In genomic region chr7:98872328-98872924, GRCh38 we compare ENCODE assay signal across 9 cellular contexts. TPM values are rescaled to one million over a fixed set of nuclear protein-coding genes. Genes with fewer than 3 reads are reported as not detected.
A peak's percentile ranks its signal among the peaks of the same experiment; 100 is the strongest.
DNase-seq lines count a peak whose midpoint lies in the region; ATAC-seq, FAIRE-seq and TF ChIP-seq lines count a peak whose summit lies in the region.
"Had no signal": no experiment of that assay in that cellular context is flagged by ENCODE, and none has a peak within 500 bp of the region (broad histone marks: within the 10 kb centered on the region; RNA-seq: fewer than 3 reads in every experiment).

No MANE protein-coding gene starts in this region.

- peak; percentile 56 for TF ChIP-seq CTCF in BE2C (IDR thresholded peaks at IDR 0.05; ENCODE audit: low read depth, low read length)
- TF ChIP-seq CTCF in GM12865 (IDR thresholded peaks at IDR 0.05; ENCODE audit: insufficient read depth, low read depth, low read length, missing control alignments), result peak; percentile 43
- TF ChIP-seq CTCF in RWPE2 (IDR thresholded peaks at IDR 0.05; ENCODE audit: poor library complexity, severe bottlenecking), result peak; percentile 28

- peaks cover 7% of the 10 kb centered on the region in 2 donors for H3K27me3 Mint-ChIP-seq in stimulated activated naive B cell treated with anti-CD40 and anti-IgM and Interleukin-4, amounts not matched to agents 10 μg/mL and 1 μg/mL and 100 μg/mL, for 72 hours

- no peaks in the 10 kb centered on the region for H3K36me3 Mint-ChIP-seq in stimulated activated naive B cell treated with anti-CD40 and anti-IgM and Interleukin-4, amounts not matched to agents 10 μg/mL and 1 μg/mL and 100 μg/mL, for 72 hours

- DNase-seq in BE2C (peak; percentile 58), GM12865 (ENCODE audit: low read depth) (peak; percentile 59), RWPE2 (ENCODE audit: low spot score) (no peak), germinal center (ENCODE audit: low spot score) (peak; percentile 52), HTR-8/SVneo (ENCODE audit: insufficient read length, low spot score) (no peak), A172 (ENCODE audit: low spot score) (no peak)
- no peak for DNase-seq in stimulated activated naive B cell treated with anti-CD40 and anti-IgM and Interleukin-4, amounts not matched to agents 10 μg/mL and 1 μg/mL and 100 μg/mL, for 72 hours

- H3K9me3 Mint-ChIP-seq in stimulated activated naive B cell treated with anti-CD40 and anti-IgM and Interleukin-4, amounts not matched to agents 10 μg/mL and 1 μg/mL and 100 μg/mL, for 72 hours, result no peaks in the 10 kb centered on the region

- H3K4me3 ChIP-seq in BE2C (ENCODE audit: low read depth, low read length) (no peak overlapping the region), GM12865 (ENCODE audit: low read depth, low read length) (no peak overlapping the region), RWPE2 (ENCODE audit: severe bottlenecking) (no peak overlapping the region)
- H3K4me3 ChIP-seq: lung had no signal

- H3K36me3 ChIP-seq in BE2C, result no peaks in the 10 kb centered on the region
- H3K36me3 ChIP-seq in RWPE2 (ENCODE audit: low read depth), result no peaks in the 10 kb centered on the region

- H3K27me3 ChIP-seq in BE2C (no peaks in the 10 kb centered on the region), RWPE2 (ENCODE audit: insufficient read depth, poor library complexity, severe bottlenecking) (peaks cover 20% of the 10 kb centered on the region)

- no peak overlapping the region for H3K27ac Mint-ChIP-seq in stimulated activated naive B cell treated with anti-CD40 and anti-IgM and Interleukin-4, amounts not matched to agents 10 μg/mL and 1 μg/mL and 100 μg/mL, for 72 hours

- H3K9me3 ChIP-seq in BE2C (no peaks in the 10 kb centered on the region), RWPE2 (ENCODE audit: severe bottlenecking) (no peaks in the 10 kb centered on the region)

- H3K27ac ChIP-seq in RWPE2 (ENCODE audit: poor library complexity, severe bottlenecking), result no peak overlapping the region

- ATAC-seq in RWPE2 (ENCODE audit: low read depth), result no peak
- no peak for ATAC-seq in stimulated activated naive B cell treated with anti-CD40 and anti-IgM and Interleukin-4, amounts not matched to agents 10 μg/mL and 1 μg/mL and 100 μg/mL, for 72 hours (replicated peaks)
- no peak for ATAC-seq in HG02981 (IDR thresholded peaks at IDR 0.05; ENCODE audit: unreplicated experiment)

- H3K4me3 Mint-ChIP-seq in stimulated activated naive B cell treated with anti-CD40 and anti-IgM and Interleukin-4, amounts not matched to agents 10 μg/mL and 1 μg/mL and 100 μg/mL, for 72 hours, result no peak overlapping the region

- H3K4me1 Mint-ChIP-seq in stimulated activated naive B cell treated with anti-CD40 and anti-IgM and Interleukin-4, amounts not matched to agents 10 μg/mL and 1 μg/mL and 100 μg/mL, for 72 hours, result peaks cover 6 to 19% of the 10 kb centered on the region in 2 donors

- no peak for FAIRE-seq in HTR-8/SVneo (lab: Jason Lieb, UNC)

- H3K4me1 ChIP-seq in BE2C (peaks cover 13% of the 10 kb centered on the region), RWPE2 (ENCODE audit: insufficient read depth, poor library complexity, severe bottlenecking) (no peaks in the 10 kb centered on the region)

RNA-seq across cellular contexts. Expression of gene TMEM130, which starts 2.6 kb away (rescaled TPM):
- 55.8 TPM for polyA plus RNA-seq in BE2C (2012; ENCODE audit: insufficient read depth, insufficient read length, low read depth)
- 2.0 and 4.1 TPM in 2 replicates for total RNA-seq in A172 (2014; rRNA removed; shearing (Covaris generic))

RNA-seq across cellular contexts. Expression of gene TRRAP, which starts 5.9 kb away (rescaled TPM):
- polyA plus RNA-seq in BE2C (2012; ENCODE audit: insufficient read depth, insufficient read length, low read depth), result 42.7 TPM
- 11.9 and 12.9 TPM in 2 replicates for total RNA-seq in A172 (2014; rRNA removed; shearing (Covaris generic))

Comparison
In these comparisons a context has a peak if more than half of its experiments do, and no peak if none do; other contexts are left out.
1. DNase-seq: peak in BE2C (single experiment), GM12865 (single experiment) and germinal center (single experiment); none in RWPE2 (single experiment), HTR-8/SVneo (single experiment), A172 (single experiment) and stimulated activated naive B cell treated with anti-CD40 and anti-IgM and Interleukin-4, amounts not matched to agents 10 μg/mL and 1 μg/mL and 100 μg/mL, for 72 hours (single experiment).
2. Peak in every context shown above with its lines, with median percentiles within 50 percentile points of each other: CTCF ChIP-seq.